17 cellular contexts compared by ENCODE assay signal in genomic region chr1:15215116-15215515, GRCh38. TPM values are rescaled to one million over a fixed set of nuclear protein-coding genes. Genes with fewer than 3 reads are reported as not detected.
A peak's percentile ranks its signal among the peaks of the same experiment; 100 is the strongest.
DNase-seq lines count a peak whose midpoint lies in the region; ATAC-seq and TF ChIP-seq lines count a peak whose summit lies in the region.
"Had no signal": no experiment of that assay in that cellular context is flagged by ENCODE, and none has a peak within 500 bp of the region (broad histone marks: within the 10 kb centered on the region; RNA-seq: fewer than 3 reads in every experiment).

No MANE protein-coding gene starts in this region.

- H3K27ac Mint-ChIP-seq in activated CD8-positive, alpha-beta memory T cell treated with anti-CD3 and anti-CD28 coated beads, Interleukin-2, amount 10 ng/mL, durations not matched to agents 7 days and 5 days: no peak overlapping the region

- peaks cover 10% of the 10 kb centered on the region for H3F3A ChIP-seq in smooth muscle cell (ENCODE audit: low read depth)

- POLR2A ChIA-PET in IMR-90 (lab: Charles Lee; ENCODE audit: unreplicated experiment): no interaction called here

- H3K36me3 Mint-ChIP-seq in activated CD8-positive, alpha-beta memory T cell treated with anti-CD3 and anti-CD28 coated beads, Interleukin-2, amount 10 ng/mL, durations not matched to agents 7 days and 5 days: no peaks in the 10 kb centered on the region

- no peak overlapping the region for H2AK9ac ChIP-seq in IMR-90 (replicated peaks; ENCODE audit: low read depth, low read length, poor library complexity)

- no peak overlapping the region for H3K56ac ChIP-seq in IMR-90 (ENCODE audit: extremely low read depth, insufficient read depth, low read length)

- H3K27me3 ChIP-seq in IMR-90 (ENCODE audit: control insufficient read depth, insufficient read depth, low read length) (no peaks in the 10 kb centered on the region), ectodermal cell (ENCODE audit: control insufficient read depth, insufficient read depth, low read length, poor library complexity, severe bottlenecking) (no peaks in the 10 kb centered on the region), smooth muscle cell (ENCODE audit: low read depth) (no peaks in the 10 kb centered on the region)
- H3K27me3 ChIP-seq: left lung, MG63, neutrophil had no signal

- in situ Hi-C loops in IMR-90 (cut with MboI; ENCODE audit: low sequenced_read_pairs): no loop called here

- CTCF ChIA-PET in IMR-90 (lab: Yijun Ruan, JAX): no interaction called here
- CTCF ChIA-PET in activated CD8-positive, alpha-beta memory T cell treated with anti-CD3 and anti-CD28 coated beads, Interleukin-2, amount 10 ng/mL, durations not matched to agents 7 days and 5 days (lab: Charles Lee): interaction anchor here (1.2 kb wide), 1 partner anchor 11 kb away, joined by 3 read pairs; no protein-coding TSS in a partner anchor

- no peak overlapping the region; the same call in 2 of the 3 replicates for H2BK15ac ChIP-seq in IMR-90 (ENCODE audit: low read depth, low read length)

- H4K91ac ChIP-seq in IMR-90 (ENCODE audit: insufficient read depth, low read depth, low read length): no peak overlapping the region; the same call in 1 of the 2 replicates

- H2BK120ac ChIP-seq in IMR-90 (ENCODE audit: low read depth, low read length): peak overlapping the region; percentile 60

- H3K4me3 ChIP-seq in IMR-90 (ENCODE audit: insufficient read depth, low read depth, low read length): no peak overlapping the region
- no peak overlapping the region for H3K4me3 ChIP-seq in ectodermal cell (ENCODE audit: insufficient read depth, low read depth, low read length)
- no peak overlapping the region for H3K4me3 ChIP-seq in mucosa of descending colon
- H3K4me3 ChIP-seq in smooth muscle cell: no peak overlapping the region
- H3K4me3 ChIP-seq: left lung, MG63 had no signal

- peaks cover 17 to 57% of the 10 kb centered on the region in 2 experiments for H3K79me1 ChIP-seq in IMR-90 (ENCODE audit: low read depth in 1 of 2, low read length in 2 of 2)

- TF ChIP-seq CTCF in IMR-90 (conservative IDR thresholded peaks at IDR 0.05; ENCODE audit: low read depth, low read length) (no peak), mucosa of descending colon (IDR thresholded peaks at IDR 0.05) (no peak), smooth muscle cell (IDR thresholded peaks at IDR 0.05; ENCODE audit: borderline replicate concordance, insufficient read depth, poor library complexity, severe bottlenecking) (no peak)

- 0 out of 2 replicates have a peak overlapping the region, but pooled peaks have one; percentile 60 for H2BK20ac ChIP-seq in IMR-90 (ENCODE audit: low read depth, low read length)

- H2AK5ac ChIP-seq in IMR-90 (ENCODE audit: low read depth, low read length): peak overlapping the region; percentile 44

- H3K36me3 ChIP-seq in IMR-90 (ENCODE audit: control insufficient read depth, insufficient read depth, low read length) (peaks cover 20% of the 10 kb centered on the region), ectodermal cell (ENCODE audit: control insufficient read depth, insufficient read depth, low read length) (peaks cover 11% of the 10 kb centered on the region), mucosa of descending colon (ENCODE audit: low read depth) (no peaks in the 10 kb centered on the region), smooth muscle cell (ENCODE audit: low read depth) (no peaks in the 10 kb centered on the region)
- H3K36me3 ChIP-seq: MG63, neutrophil had no signal

- H2AFZ ChIP-seq in IMR-90 (replicated peaks; ENCODE audit: low read length, poor library complexity) (peak overlapping the region; percentile 62), smooth muscle cell (ENCODE audit: low read depth) (peak overlapping the region; percentile 32)

- H3K9me1 ChIP-seq in IMR-90 (ENCODE audit: insufficient read depth, low read length): peaks cover 27% of the 10 kb centered on the region

- WGBS in IMR-90 (ENCODE audit: extremely low coverage in 2 of 2, insufficient read length in 1 of 2), 2 experiments: 83% methylated on average over 5 of the region's 23 CpGs; no CpG with 5 or more reads in 1 of the 2 experiments
- 96% methylated on average over 23 of the region's 23 CpGs for whole genome bisulfite sequencing in ectodermal cell, 2 experiments
- 98% methylated on average over 23 of the region's 23 CpGs for WGBS in smooth muscle cell (ENCODE audit: low lambda C conversion rate)

- ATAC-seq in IMR-90 (ENCODE audit: low read depth) (no peak), mucosa of descending colon (peak; percentile 95), GM18502 (IDR thresholded peaks at IDR 0.05; ENCODE audit: poor library complexity, unreplicated experiment) (no peak), HG03342 (IDR thresholded peaks at IDR 0.05; ENCODE audit: unreplicated experiment) (no peak)
- ATAC-seq in activated CD8-positive, alpha-beta memory T cell treated with anti-CD3 and anti-CD28 coated beads, Interleukin-2, amount 10 ng/mL, durations not matched to agents 7 days and 5 days: no peak
- ATAC-seq: Panc1 had no signal

- DNase-seq in IMR-90: no peak
- peak; percentile 84 to 90 (median 86) for DNase-seq in mucosa of descending colon
- no peak for DNase-seq in smooth muscle cell (lab: John Stamatoyannopoulos, UW; ENCODE audit: unreplicated experiment)
- DNase-seq in activated CD8-positive, alpha-beta memory T cell treated with anti-CD3 and anti-CD28 coated beads, Interleukin-2, amount 10 ng/mL, durations not matched to agents 7 days and 5 days: no peak
- no peak for DNase-seq in UCSD-AML1 (lab: John Stamatoyannopoulos, UW; ENCODE audit: unreplicated experiment)
- DNase-seq: activated CD8-positive, alpha-beta memory T cell treated with anti-CD3 and anti-CD28 coated beads for 24 hours; activated gamma-delta T cell; MG63; NCI-H187; NCI-H510A treated with DMSO at 0.1 percent for 48 hours; stimulated activated CD4-positive, alpha-beta T cell treated with anti-CD3 and anti-CD28 coated beads, Interleukin-4, amount 100 ng/mL, for 4 hours had no signal

- H3K9me3 ChIP-seq in IMR-90 (ENCODE audit: control insufficient read depth, insufficient read depth, low read length): no peaks in the 10 kb centered on the region
- no peaks in the 10 kb centered on the region for H3K9me3 ChIP-seq in ectodermal cell (ENCODE audit: control insufficient read depth, low read length)
- H3K9me3 ChIP-seq in mucosa of descending colon: no peaks in the 10 kb centered on the region
- H3K9me3 ChIP-seq in smooth muscle cell (replicated peaks; ENCODE audit: low read depth): no peaks in the 10 kb centered on the region
- H3K9me3 ChIP-seq: left lung, MG63, neutrophil had no signal

- H3K4me3 Mint-ChIP-seq in activated CD8-positive, alpha-beta memory T cell treated with anti-CD3 and anti-CD28 coated beads, Interleukin-2, amount 10 ng/mL, durations not matched to agents 7 days and 5 days: no peak overlapping the region

- H4K20me1 ChIP-seq in IMR-90 (ENCODE audit: insufficient read depth, low read length): peaks cover 15% of the 10 kb centered on the region; the same call in 1 of the 2 replicates
- peaks cover 9% of the 10 kb centered on the region for H4K20me1 ChIP-seq in smooth muscle cell (ENCODE audit: low read depth)

- H3K9ac ChIP-seq in IMR-90 (ENCODE audit: low read depth, low read length) (peak overlapping the region; percentile 12; the same call in 1 of the 2 replicates), smooth muscle cell (ENCODE audit: low read depth) (no peak overlapping the region)

- H3K4ac ChIP-seq in IMR-90 (ENCODE audit: low read depth, low read length): peak overlapping the region; percentile 88

- no peak overlapping the region for H3K23ac ChIP-seq in IMR-90 (ENCODE audit: low read depth, low read length)

- no peaks in the 10 kb centered on the region for H3K9me3 Mint-ChIP-seq in activated CD8-positive, alpha-beta memory T cell treated with anti-CD3 and anti-CD28 coated beads, Interleukin-2, amount 10 ng/mL, durations not matched to agents 7 days and 5 days (ENCODE audit: low read depth)

- peak overlapping the region; percentile 20; the same call in 1 of the 2 replicates for H3K18ac ChIP-seq in IMR-90 (ENCODE audit: low read depth, low read length)

- H3K4me2 ChIP-seq in IMR-90 (ENCODE audit: low read depth, low read length) (no peak overlapping the region), smooth muscle cell (peak overlapping the region; percentile 75)

- peak overlapping the region; percentile 35; a peak in 2 of 4 replicates for H4K8ac ChIP-seq in IMR-90 (ENCODE audit: low read depth in 2 of 2, low read length in 2 of 2)

- TF ChIP-seq RAD21 in IMR-90 (IDR thresholded peaks at IDR 0.05; ENCODE audit: low read length): no peak

- TF ChIP-seq POLR2A in IMR-90 (IDR thresholded peaks at IDR 0.05; ENCODE audit: low read depth, low read length): no peak

- H3K4me1 Mint-ChIP-seq in activated CD8-positive, alpha-beta memory T cell treated with anti-CD3 and anti-CD28 coated beads, Interleukin-2, amount 10 ng/mL, durations not matched to agents 7 days and 5 days: peaks cover 10% of the 10 kb centered on the region

- H3K79me2 ChIP-seq in smooth muscle cell (ENCODE audit: low read depth): no peaks in the 10 kb centered on the region

- H3K27ac ChIP-seq in IMR-90 (ENCODE audit: insufficient read depth, low read length) (peak overlapping the region; percentile 81; the same call in 1 of the 2 replicates), ectodermal cell (ENCODE audit: insufficient read depth, low read depth, low read length, poor library complexity, severe bottlenecking) (peak overlapping the region; percentile 90), smooth muscle cell (ENCODE audit: low read depth) (peak overlapping the region; percentile 46)
- H3K27ac ChIP-seq: neutrophil had no signal

- dilution Hi-C loops in IMR-90 (cut with HindIII; ENCODE audit: low sequenced_read_pairs, unreplicated experiment): no loop called here

- intact Hi-C loops in IMR-90 (cut with micrococcal nuclease) (no loop called here), mucosa of descending colon (cut with DNase I, micrococcal nuclease) (loop anchor here in 1 of 2 donors (10.0 kb wide), 1 partner anchor 60 kb away; the partner anchor contains the start of gene TMEM51)

- no peak overlapping the region for H2BK5ac ChIP-seq in IMR-90 (ENCODE audit: low read depth, low read length, poor library complexity, severe bottlenecking)

- H3K4me1 ChIP-seq in IMR-90 (ENCODE audit: control insufficient read depth, insufficient read depth, low read length): peaks cover 26% of the 10 kb centered on the region
- H3K4me1 ChIP-seq in ectodermal cell (ENCODE audit: control insufficient read depth, insufficient read depth, low read length): peaks cover 29% of the 10 kb centered on the region
- H3K4me1 ChIP-seq in mucosa of descending colon (ENCODE audit: low read depth): peaks cover 11% of the 10 kb centered on the region
- H3K4me1 ChIP-seq in smooth muscle cell (ENCODE audit: low read depth): peaks cover 30% of the 10 kb centered on the region

- H3K14ac ChIP-seq in IMR-90 (replicated peaks; ENCODE audit: low read depth, low read length): 0 out of 2 replicates have a peak overlapping the region, but pooled peaks have one; percentile 7

- BruUV-seq in IMR-90 (replicated peaks; lab: Mats Ljungman, UMichigan): no TSS peak

- peak overlapping the region; percentile 19; the same call in 1 of the 2 replicates for H4K5ac ChIP-seq in IMR-90 (ENCODE audit: low read depth, low read length)

- H3K27me3 Mint-ChIP-seq in activated CD8-positive, alpha-beta memory T cell treated with anti-CD3 and anti-CD28 coated beads, Interleukin-2, amount 10 ng/mL, durations not matched to agents 7 days and 5 days: peaks cover 48% of the 10 kb centered on the region

RNA-seq across cellular contexts. Expression of gene FHAD1, which starts 31.9 kb away (rescaled TPM):
- total RNA-seq in IMR-90 (2012; rRNA removed) (not detected in 2 replicates), mucosa of descending colon (1 to 10 TPM in 1 of 3 donors, under 1 TPM in 2; 0.89 to 1.9 (median 0.99) TPM), smooth muscle cell (0.31 TPM in 1 of 2 replicates, not detected in the other)
- polyA plus RNA-seq in IMR-90 (2012; rRNA removed) (not detected in 2 replicates), smooth muscle cell (0.33 and 0.48 TPM in 2 replicates)
- polyA plus RNA-seq in IMR-90 (2012; cell fraction: cytosol; rRNA removed): 0.01 and 0.04 TPM in 2 replicates
- polyA plus RNA-seq in IMR-90 (2012; cell fraction: nucleus; rRNA removed; ENCODE audit: low replicate concordance): 0.04 and 0.13 TPM in 2 replicates
- polyA plus RNA-seq in ectodermal cell (2013, experiment 1 of 4): 5.7 TPM
- 5.4 TPM for polyA plus RNA-seq in ectodermal cell (2013, experiment 2 of 4)
- 3.4 TPM for polyA plus RNA-seq in ectodermal cell (2013, experiment 3 of 4)
- polyA plus RNA-seq in ectodermal cell (2013, experiment 4 of 4): 5.2 TPM
- not detected for total RNA-seq in activated CD8-positive, alpha-beta memory T cell treated with anti-CD3 and anti-CD28 coated beads, Interleukin-2, amount 10 ng/mL, durations not matched to agents 7 days and 5 days

Comparison
In these comparisons a context has a peak if more than half of its experiments do, and no peak if none do; other contexts are left out.
1. DNase-seq: peak in mucosa of descending colon (3 of 3); none in IMR-90 (single experiment), smooth muscle cell (single experiment), activated CD8-positive, alpha-beta memory T cell treated with anti-CD3 and anti-CD28 coated beads, Interleukin-2, amount 10 ng/mL, durations not matched to agents 7 days and 5 days (single experiment) and UCSD-AML1 (single experiment).
2. Peak in every context shown above with its lines, with median percentiles within 50 percentile points of each other: H3K27ac ChIP-seq.